In genomic region chr2:209476367-209477191, GRCh38 we compare ENCODE assay signal across 14 cellular contexts. TPM values are rescaled to one million over a fixed set of nuclear protein-coding genes. Genes with fewer than 3 reads are reported as not detected.
DNase-seq lines count a peak whose midpoint lies in the region; ATAC-seq and TF ChIP-seq lines count a peak whose summit lies in the region.
"Had no signal": no experiment of that assay in that cellular context is flagged by ENCODE, and none has a peak within 500 bp of the region (broad histone marks: within the 10 kb centered on the region; RNA-seq: fewer than 3 reads in every experiment).

No MANE protein-coding gene starts in this region.

- H3K36me3 Mint-ChIP-seq in progenitor cell of endocrine pancreas (ENCODE audit: insufficient read depth): no peaks in the 10 kb centered on the region

- H3K36me3 ChIP-seq in ACC112 (ENCODE audit: insufficient read depth, low read length): no peaks in the 10 kb centered on the region
- no peaks in the 10 kb centered on the region for H3K36me3 ChIP-seq in gastroesophageal sphincter

- no peak for ATAC-seq in gastroesophageal sphincter
- ATAC-seq: HCT116 had no signal

- H3K9me3 ChIP-seq in gastroesophageal sphincter: no peaks in the 10 kb centered on the region

- no peaks in the 10 kb centered on the region for H3K9me3 Mint-ChIP-seq in progenitor cell of endocrine pancreas (ENCODE audit: low read depth)
- H3K9me3 Mint-ChIP-seq: activated T-helper 1 cell treated with anti-CD3 and anti-CD28 coated beads, Interleukin-12 subunit alpha, Interleukin-12 subunit beta, Interleukin-2, Interleukin-4 antibody, amounts not matched to agents 30 ng/mL and 10 ng/mL and 1 ng/mL, durations not matched to agents 14 hours and 24 hours and 36 hours had no signal

- no peaks in the 10 kb centered on the region for H3K27me3 Mint-ChIP-seq in progenitor cell of endocrine pancreas

- TF ChIP-seq CTCF in progenitor cell of endocrine pancreas (IDR thresholded peaks at IDR 0.05; ENCODE audit: unreplicated experiment) (no peak), gastroesophageal sphincter (IDR thresholded peaks at IDR 0.05) (no peak)

- H3K27ac ChIP-seq in ACC112 (ENCODE audit: low read depth, low read length): peak overlapping the region; percentile 100
- no peak overlapping the region for H3K27ac ChIP-seq in gastroesophageal sphincter

- no peak overlapping the region for H3K4me3 Mint-ChIP-seq in progenitor cell of endocrine pancreas (ENCODE audit: low read depth)
- H3K4me3 Mint-ChIP-seq: activated T-helper 1 cell treated with anti-CD3 and anti-CD28 coated beads, Interleukin-12 subunit alpha, Interleukin-12 subunit beta, Interleukin-2, Interleukin-4 antibody, amounts not matched to agents 30 ng/mL and 10 ng/mL and 1 ng/mL, durations not matched to agents 14 hours and 24 hours and 36 hours had no signal

- no peak overlapping the region for H3K27ac Mint-ChIP-seq in progenitor cell of endocrine pancreas
- H3K27ac Mint-ChIP-seq: activated T-helper 1 cell treated with anti-CD3 and anti-CD28 coated beads, Interleukin-12 subunit alpha, Interleukin-12 subunit beta, Interleukin-2, Interleukin-4 antibody, amounts not matched to agents 30 ng/mL and 10 ng/mL and 1 ng/mL, durations not matched to agents 14 hours and 24 hours and 36 hours had no signal

- peaks cover 11% of the 10 kb centered on the region for H3K4me1 Mint-ChIP-seq in progenitor cell of endocrine pancreas (ENCODE audit: low read depth)

- WGBS in gastroesophageal sphincter (ENCODE audit: low coverage in 1 of 2), 2 donors: 38 to 42% methylated on average over 8 of the region's 8 CpGs

- peak overlapping the region; percentile 74 for H2AFZ ChIP-seq in ACC112 (ENCODE audit: low read length, unreplicated experiment)

- no peak for TF ChIP-seq POLR2A in gastroesophageal sphincter (IDR thresholded peaks at IDR 0.05)

- peak; percentile 84 for DNase-seq in NCI-H128 (lab: John Stamatoyannopoulos, UW; ENCODE audit: unreplicated experiment)
- DNase-seq in SHP77 treated with DMSO at 0.1 percent for 48 hours (lab: John Stamatoyannopoulos, UW): peak; percentile 68
- DNase-seq in glomerular visceral epithelial cell (ENCODE audit: extremely low spot score): peak; percentile 45
- no peak for DNase-seq in progenitor cell of endocrine pancreas (ENCODE audit: low spot score, unreplicated experiment)
- DNase-seq in KG1 (lab: John Stamatoyannopoulos, UW): no peak
- no peak for DNase-seq in ecto neural progenitor cell (ENCODE audit: low spot score)
- DNase-seq: erythroblast; Karpas-422; stimulated activated CD4-positive, alpha-beta T cell treated with anti-CD3 and anti-CD28 coated beads, Interleukin-2, amount 100 ng/mL, for 48 hours had no signal

- TF ChIP-seq EP300 in gastroesophageal sphincter (IDR thresholded peaks at IDR 0.05): no peak

- H3K27me3 ChIP-seq in ACC112 (ENCODE audit: insufficient read depth, low read length): no peaks in the 10 kb centered on the region
- no peaks in the 10 kb centered on the region for H3K27me3 ChIP-seq in gastroesophageal sphincter

- peaks cover 15% of the 10 kb centered on the region for H3K79me2 ChIP-seq in ACC112 (ENCODE audit: control insufficient read depth, insufficient read depth, low read length, unreplicated experiment)

- H3K4me3 ChIP-seq in ACC112 (ENCODE audit: low read depth, low read length) (peak overlapping the region; percentile 13; the same call in 1 of the 2 replicates), gastroesophageal sphincter (no peak overlapping the region)

- H3K4me1 ChIP-seq in ACC112 (ENCODE audit: control insufficient read depth, insufficient read depth, low read length, unreplicated experiment) (peaks cover 50% of the 10 kb centered on the region), gastroesophageal sphincter (peaks cover 0 to 4% (median 0%) of the 10 kb centered on the region in 3 donors)

RNA-seq across cellular contexts. Expression of gene MAP2, which starts 52.7 kb away (rescaled TPM):
- total RNA-seq in progenitor cell of endocrine pancreas (16.5 and 18.2 TPM in 2 replicates), gastroesophageal sphincter (100 to 1,000 TPM in 1 of 4 donors, 10 to 100 TPM in 2, 1 to 10 TPM in 1; 7.4 to 124 (median 59.9) TPM)
- total RNA-seq: activated T-helper 1 cell treated with anti-CD3 and anti-CD28 coated beads, Interleukin-12 subunit alpha, Interleukin-12 subunit beta, Interleukin-2, Interleukin-4 antibody, amounts not matched to agents 30 ng/mL and 10 ng/mL and 1 ng/mL, durations not matched to agents 14 hours and 24 hours and 36 hours; T-helper 1 cell treated with Interleukin-12 subunit alpha and Interleukin-12 subunit beta and Interleukin-4 antibody, amounts not matched to agents 30 ng/mL and 1 ng/mL, for 36 hours had no signal

Comparison
In these comparisons a context has a peak if more than half of its experiments do, and no peak if none do; other contexts are left out.
1. DNase-seq: peak in NCI-H128 (single experiment), SHP77 treated with DMSO at 0.1 percent for 48 hours (single experiment) and glomerular visceral epithelial cell (single experiment); none in progenitor cell of endocrine pancreas (single experiment), KG1 (single experiment) and ecto neural progenitor cell (single experiment).